Comparison of ENCODE assay signal across 20 cellular contexts in the genomic region with DNA sequence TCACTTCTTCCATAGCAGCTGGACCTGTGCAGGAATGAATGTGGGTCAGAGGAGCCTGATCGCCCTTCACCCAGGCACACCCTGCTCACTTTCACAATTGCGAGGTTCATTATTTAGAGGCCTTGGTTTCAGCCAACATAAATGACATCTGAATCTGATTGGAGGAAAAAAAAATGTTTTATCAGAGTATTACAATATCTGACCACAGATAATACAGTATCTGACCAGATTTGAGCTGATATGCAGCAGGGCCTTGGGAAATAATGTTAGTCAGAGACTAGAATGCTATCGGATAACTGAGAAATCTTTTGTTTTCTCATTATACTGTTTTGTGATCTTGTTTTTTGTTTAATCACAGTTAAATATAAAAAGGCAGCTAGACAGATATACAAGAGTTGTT.
"Had no signal": no experiment of that assay in that cellular context is flagged by ENCODE, and none has a peak within 500 bp of the region (broad histone marks: within the 10 kb centered on the region; RNA-seq: fewer than 3 reads in every experiment).

No MANE protein-coding gene starts in this region.

- ATAC-seq: activated naive CD4-positive, alpha-beta T cell treated with anti-CD3 and anti-CD28 coated beads, Interleukin-2, amount 50 U/mL, for 72 hours; heart left ventricle; sciatic nerve; upper lobe of right lung; WTC11 had no signal

- H3K36me3 Mint-ChIP-seq: activated naive CD4-positive, alpha-beta T cell treated with anti-CD3 and anti-CD28 coated beads, Interleukin-2, amount 50 U/mL, for 72 hours; mesothelial cell of epicardium; WTC11 had no signal

- H3K9me3 Mint-ChIP-seq: activated naive CD4-positive, alpha-beta T cell treated with anti-CD3 and anti-CD28 coated beads, Interleukin-2, amount 50 U/mL, for 72 hours; endodermal cell; mesothelial cell of epicardium; natural killer cell treated with Interleukin-12 subunit alpha and Interleukin-12 subunit beta and Interleukin-15 and Interleukin-18, amount 100 ng/mL, for 72 hours; WTC11 had no signal

- H3K27me3 ChIP-seq: breast epithelium, esophagus squamous epithelium, heart left ventricle, pancreas, thyroid gland, upper lobe of right lung had no signal

- H3K27me3 Mint-ChIP-seq: natural killer cell treated with Interleukin-12 subunit alpha and Interleukin-12 subunit beta and Interleukin-15 and Interleukin-18, amount 100 ng/mL, for 72 hours had no signal

- H3K27ac Mint-ChIP-seq: activated naive CD4-positive, alpha-beta T cell treated with anti-CD3 and anti-CD28 coated beads, Interleukin-2, amount 50 U/mL, for 72 hours; endodermal cell had no signal

- DNase-seq: activated T-cell treated with anti-CD3 and anti-CD28 coated beads, Interleukin-2, amount 50 U/mL, for 1 hour; endodermal cell; esophagus squamous epithelium; heart left ventricle; pancreas; stimulated activated CD4-positive, alpha-beta T cell treated with anti-CD3 and anti-CD28 coated beads, Interleukin-2, amount 100 ng/mL, for 48 hours; stimulated activated CD8-positive, alpha-beta memory T cell treated with anti-CD3 and anti-CD28 coated beads, Interleukin-4, amount 100 ng/mL, for 48 hours; stimulated activated naive CD4-positive, alpha-beta T cell; substantia nigra; T1000; thyroid gland; upper lobe of right lung had no signal

- H3K4me2 ChIP-seq: smooth muscle cell had no signal

- H3K27ac ChIP-seq: breast epithelium, coronary artery, esophagus squamous epithelium, heart left ventricle, pancreas, thyroid gland, upper lobe of right lung had no signal

- H3K4me3 ChIP-seq: breast epithelium, esophagus squamous epithelium, heart left ventricle, pancreas, smooth muscle cell, thyroid gland, upper lobe of right lung had no signal

- H3K4me1 ChIP-seq: breast epithelium had no signal

- H3K4me3 Mint-ChIP-seq: endodermal cell; mesothelial cell of epicardium; natural killer cell treated with Interleukin-12 subunit alpha and Interleukin-12 subunit beta and Interleukin-15 and Interleukin-18, amount 100 ng/mL, for 72 hours; WTC11 had no signal

- H3K9me3 ChIP-seq: breast epithelium, esophagus squamous epithelium, heart left ventricle, pancreas, thyroid gland, upper lobe of right lung had no signal

- H3K36me3 ChIP-seq: breast epithelium, esophagus squamous epithelium, pancreas, thyroid gland, upper lobe of right lung had no signal
